36 cellular contexts compared by ENCODE assay signal in the genomic region with DNA sequence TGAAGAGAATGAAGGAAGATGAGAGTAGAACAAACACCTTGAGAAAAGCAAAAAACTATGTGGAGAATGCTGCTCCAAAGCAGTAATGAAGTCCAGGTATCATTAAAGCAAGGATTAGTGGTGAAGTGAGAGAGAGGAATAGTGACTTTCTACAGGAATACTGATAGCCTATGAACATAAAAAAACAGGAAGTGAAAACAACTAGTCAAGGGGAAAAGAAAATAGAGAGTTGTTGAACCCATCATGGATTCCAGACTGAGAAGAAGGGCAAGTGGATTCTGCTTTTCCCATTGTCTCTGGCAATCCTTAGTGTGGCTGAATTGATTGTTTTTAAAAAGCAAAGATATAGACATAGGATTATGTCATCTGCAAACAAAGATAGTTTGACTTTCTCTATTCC.
"Had no signal": no experiment of that assay in that cellular context is flagged by ENCODE, and none has a peak within 500 bp of the region (broad histone marks: within the 10 kb centered on the region; RNA-seq: fewer than 3 reads in every experiment).

No MANE protein-coding gene starts in this region.

- H3K36me3 ChIP-seq: adrenal gland, esophagus squamous epithelium, gastroesophageal sphincter, heart right ventricle had no signal

- H3K4me3 ChIP-seq: adrenal gland, body of pancreas, esophagus squamous epithelium, gastroesophageal sphincter, heart right ventricle had no signal

- H3K4me1 Mint-ChIP-seq: activated CD4-positive, alpha-beta T cell treated with anti-CD3 and anti-CD28 coated beads for 36 hours; activated CD4-positive, alpha-beta T cell treated with anti-CD3 and anti-CD28 coated beads, Interleukin-2, amount 10 ng/mL, durations not matched to agents 24 days and 14 days; activated CD8-positive, alpha-beta memory T cell treated with anti-CD3 and anti-CD28 coated beads, Interleukin-2, amount 10 ng/mL, durations not matched to agents 7 days and 5 days; activated naive CD4-positive, alpha-beta T cell treated with anti-CD3 and anti-CD28 coated beads, Interleukin-2, amount 50 U/mL, for 24 hours; activated naive CD8-positive, alpha-beta T cell treated with anti-CD3 and anti-CD28 coated beads for 36 hours; activated naive CD8-positive, alpha-beta T cell treated with anti-CD3 and anti-CD28 coated beads, Interleukin-2, amount 50 U/mL, for 24 hours; T-helper 17 cell had no signal

- H3K4me1 ChIP-seq: adrenal gland, body of pancreas, esophagus squamous epithelium, gastroesophageal sphincter, heart right ventricle had no signal

- FAIRE-seq: colon, endothelial cell of umbilical vein had no signal

- H3K27ac ChIP-seq: adrenal gland, body of pancreas, epithelial cell of prostate, esophagus squamous epithelium, gastroesophageal sphincter, heart right ventricle had no signal

- H3K27me3 Mint-ChIP-seq: activated CD4-positive, alpha-beta memory T cell treated with anti-CD3 and anti-CD28 coated beads for 36 hours; activated CD4-positive, alpha-beta T cell treated with anti-CD3 and anti-CD28 coated beads for 36 hours; activated CD4-positive, alpha-beta T cell treated with anti-CD3 and anti-CD28 coated beads, Interleukin-2, amount 10 ng/mL, durations not matched to agents 24 days and 14 days; activated CD8-positive, alpha-beta memory T cell treated with anti-CD3 and anti-CD28 coated beads, Interleukin-2, amount 10 ng/mL, durations not matched to agents 7 days and 5 days; activated naive CD4-positive, alpha-beta T cell treated with anti-CD3 and anti-CD28 coated beads, Interleukin-2, amount 50 U/mL, for 24 hours; activated naive CD8-positive, alpha-beta T cell treated with anti-CD3 and anti-CD28 coated beads for 36 hours; activated naive CD8-positive, alpha-beta T cell treated with anti-CD3 and anti-CD28 coated beads, Interleukin-2, amount 50 U/mL, for 24 hours; effector memory CD8-positive, alpha-beta T cell; T-helper 17 cell had no signal

- H3K27me3 ChIP-seq: adrenal gland, body of pancreas, esophagus squamous epithelium, gastroesophageal sphincter, heart right ventricle had no signal

- H3K9me3 Mint-ChIP-seq: activated naive CD4-positive, alpha-beta T cell treated with anti-CD3 and anti-CD28 coated beads for 36 hours; activated naive CD4-positive, alpha-beta T cell treated with anti-CD3 and anti-CD28 coated beads, Interleukin-2, amount 50 U/mL, for 24 hours had no signal

- DNase-seq: activated CD4-positive, alpha-beta memory T cell treated with anti-CD3 and anti-CD28 coated beads for 36 hours; activated CD4-positive, alpha-beta T cell treated with anti-CD3 and anti-CD28 coated beads for 36 hours; activated CD4-positive, alpha-beta T cell treated with anti-CD3 and anti-CD28 coated beads, Interleukin-2, amount 10 ng/mL, durations not matched to agents 24 days and 14 days; activated CD4-positive, CD25-positive, alpha-beta regulatory T cell; activated CD4-positive, CD25-positive, alpha-beta regulatory T cell treated with anti-CD3 and anti-CD28 coated beads, Interleukin-2, amount 50 U/mL, for 72 hours; activated CD8-positive, alpha-beta memory T cell treated with anti-CD3 and anti-CD28 coated beads, Interleukin-2, amount 10 ng/mL, durations not matched to agents 7 days and 5 days; activated CD8-positive, alpha-beta memory T cell treated with anti-CD3 and anti-CD28 coated beads, Interleukin-2, amount 50 U/mL, for 4 hours; activated CD8-positive, alpha-beta T cell treated with anti-CD3 and anti-CD28 coated beads, Interleukin-2, amount 10 ng/mL, durations not matched to agents 7 days and 5 days; activated effector memory CD4-positive, alpha-beta T cell treated with anti-CD3 and anti-CD28 coated beads, Interleukin-2, amount 50 U/mL, for 16 hours; activated naive CD4-positive, alpha-beta T cell treated with anti-CD3 and anti-CD28 coated beads for 36 hours; activated naive CD8-positive, alpha-beta T cell treated with anti-CD3 and anti-CD28 coated beads for 36 hours; activated naive CD8-positive, alpha-beta T cell treated with anti-CD3 and anti-CD28 coated beads, Interleukin-2, amount 50 U/mL, for 24 hours; activated T-cell treated with anti-CD3 and anti-CD28 coated beads, Interleukin-2, amount 50 U/mL, for 1 hour; activated T-cell treated with anti-CD3 and anti-CD28 coated beads, Interleukin-2, amount 50 U/mL, for 48 hours; adrenal gland; amygdala; aorta; body of pancreas; caudate nucleus; cortex of kidney; dermis blood vessel endothelial cell; effector CD4-positive, alpha-beta T cell; effector memory CD8-positive, alpha-beta T cell; esophagus squamous epithelium; foreskin melanocyte; heart right ventricle; T-helper 17 cell; T1000 had no signal

- ATAC-seq: activated CD4-positive, alpha-beta T cell treated with anti-CD3 and anti-CD28 coated beads for 36 hours; activated CD8-positive, alpha-beta memory T cell treated with anti-CD3 and anti-CD28 coated beads, Interleukin-2, amount 10 ng/mL, durations not matched to agents 7 days and 5 days; activated CD8-positive, alpha-beta T cell treated with anti-CD3 and anti-CD28 coated beads, Interleukin-2, amount 10 ng/mL, durations not matched to agents 7 days and 5 days; activated naive CD8-positive, alpha-beta T cell treated with anti-CD3 and anti-CD28 coated beads, Interleukin-2, amount 50 U/mL, for 24 hours; body of pancreas; effector memory CD8-positive, alpha-beta T cell; gastroesophageal sphincter; heart right ventricle; T-helper 17 cell had no signal

- H3K36me3 Mint-ChIP-seq: activated CD4-positive, alpha-beta memory T cell treated with anti-CD3 and anti-CD28 coated beads for 36 hours; activated CD8-positive, alpha-beta memory T cell treated with anti-CD3 and anti-CD28 coated beads, Interleukin-2, amount 10 ng/mL, durations not matched to agents 7 days and 5 days; activated naive CD4-positive, alpha-beta T cell treated with anti-CD3 and anti-CD28 coated beads, Interleukin-2, amount 50 U/mL, for 24 hours; activated naive CD8-positive, alpha-beta T cell treated with anti-CD3 and anti-CD28 coated beads for 36 hours had no signal

- H3K9me3 ChIP-seq: adrenal gland, body of pancreas, esophagus squamous epithelium, gastroesophageal sphincter had no signal

- H3K27ac Mint-ChIP-seq: activated CD4-positive, alpha-beta memory T cell treated with anti-CD3 and anti-CD28 coated beads for 36 hours; activated CD4-positive, alpha-beta T cell treated with anti-CD3 and anti-CD28 coated beads for 36 hours; activated CD4-positive, alpha-beta T cell treated with anti-CD3 and anti-CD28 coated beads, Interleukin-2, amount 10 ng/mL, durations not matched to agents 24 days and 14 days; activated CD8-positive, alpha-beta memory T cell treated with anti-CD3 and anti-CD28 coated beads, Interleukin-2, amount 10 ng/mL, durations not matched to agents 7 days and 5 days; activated CD8-positive, alpha-beta T cell treated with anti-CD3 and anti-CD28 coated beads, Interleukin-2, amount 10 ng/mL, durations not matched to agents 7 days and 5 days; activated naive CD4-positive, alpha-beta T cell treated with anti-CD3 and anti-CD28 coated beads for 36 hours; activated naive CD4-positive, alpha-beta T cell treated with anti-CD3 and anti-CD28 coated beads, Interleukin-2, amount 50 U/mL, for 24 hours; activated naive CD8-positive, alpha-beta T cell treated with anti-CD3 and anti-CD28 coated beads for 36 hours; activated naive CD8-positive, alpha-beta T cell treated with anti-CD3 and anti-CD28 coated beads, Interleukin-2, amount 50 U/mL, for 24 hours; activated T-helper 1 cell treated with anti-CD3 and anti-CD28 coated beads, Interleukin-12 subunit alpha, Interleukin-12 subunit beta, Interleukin-2, Interleukin-4 antibody, amounts not matched to agents 30 ng/mL and 10 ng/mL and 1 ng/mL, durations not matched to agents 14 hours and 24 hours and 36 hours; activated T-helper 2 cell treated with anti-CD3 and anti-CD28 coated beads, Interferon-gamma antibody, Interleukin-2, Interleukin-4, amounts not matched to agents 10 μg/mL and 5 μg/mL and 100 μg/mL, durations not matched to agents 14 hours and 24 hours and 36 hours; effector memory CD8-positive, alpha-beta T cell; T-helper 17 cell; T-helper 2 cell treated with Interferon-gamma antibody and Interleukin-4, amounts not matched to agents 5 μg/mL and 100 μg/mL, for 36 hours had no signal

- H3K4me3 Mint-ChIP-seq: activated CD4-positive, alpha-beta memory T cell treated with anti-CD3 and anti-CD28 coated beads for 36 hours; activated CD4-positive, alpha-beta T cell treated with anti-CD3 and anti-CD28 coated beads for 36 hours; activated CD4-positive, alpha-beta T cell treated with anti-CD3 and anti-CD28 coated beads, Interleukin-2, amount 10 ng/mL, durations not matched to agents 24 days and 14 days; activated CD8-positive, alpha-beta memory T cell treated with anti-CD3 and anti-CD28 coated beads, Interleukin-2, amount 10 ng/mL, durations not matched to agents 7 days and 5 days; activated CD8-positive, alpha-beta T cell treated with anti-CD3 and anti-CD28 coated beads, Interleukin-2, amount 10 ng/mL, durations not matched to agents 7 days and 5 days; activated naive CD4-positive, alpha-beta T cell treated with anti-CD3 and anti-CD28 coated beads for 36 hours; activated naive CD4-positive, alpha-beta T cell treated with anti-CD3 and anti-CD28 coated beads, Interleukin-2, amount 50 U/mL, for 24 hours; activated naive CD8-positive, alpha-beta T cell treated with anti-CD3 and anti-CD28 coated beads for 36 hours; activated naive CD8-positive, alpha-beta T cell treated with anti-CD3 and anti-CD28 coated beads, Interleukin-2, amount 50 U/mL, for 24 hours; activated T-helper 1 cell treated with anti-CD3 and anti-CD28 coated beads, Interleukin-12 subunit alpha, Interleukin-12 subunit beta, Interleukin-2, Interleukin-4 antibody, amounts not matched to agents 30 ng/mL and 10 ng/mL and 1 ng/mL, durations not matched to agents 14 hours and 24 hours and 36 hours; effector memory CD8-positive, alpha-beta T cell; T-helper 17 cell; T-helper 2 cell treated with Interferon-gamma antibody and Interleukin-4, amounts not matched to agents 5 μg/mL and 100 μg/mL, for 36 hours had no signal
